ENCODE assay signal across 13 cellular contexts in the genomic region with DNA sequence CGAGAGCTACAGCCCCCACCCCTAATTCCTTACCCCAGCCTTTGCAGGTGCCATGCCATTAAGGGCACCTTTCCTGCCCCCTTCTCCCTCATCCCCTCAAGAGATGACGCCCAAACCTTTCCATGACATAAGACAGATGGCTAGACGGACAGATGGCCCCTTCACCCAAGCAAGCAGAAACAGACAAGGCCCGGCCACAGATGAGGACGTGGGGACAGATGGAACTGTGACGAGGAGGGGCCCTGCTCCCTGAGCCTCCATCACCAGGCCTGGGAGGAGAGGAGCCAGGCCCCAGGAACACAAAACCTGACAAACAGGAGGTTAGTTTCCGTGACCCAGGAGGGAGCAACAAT. TPM values are rescaled to one million over a fixed set of nuclear protein-coding genes. Genes with fewer than 3 reads are reported as not detected.
DNase-seq lines count a peak whose midpoint lies in the region; ATAC-seq and TF ChIP-seq lines count a peak whose summit lies in the region.
"Had no signal": no experiment of that assay in that cellular context is flagged by ENCODE, and none has a peak within 500 bp of the region (broad histone marks: within the 10 kb centered on the region; RNA-seq: fewer than 3 reads in every experiment).

No MANE protein-coding gene starts in this region.

- CTCF ChIA-PET in naive thymus-derived CD4-positive, alpha-beta T cell (lab: Charles Lee) = no interaction called here

- TF ChIP-seq EP300 in upper lobe of left lung (IDR thresholded peaks at IDR 0.05) = no peak

- intact Hi-C loops in naive thymus-derived CD4-positive, alpha-beta T cell (cut with micrococcal nuclease) = no loop called here
- intact Hi-C loops in activated CD4-positive, alpha-beta T cell treated with anti-CD3 and anti-CD28 coated beads, Interleukin-2, amount 10 ng/mL, durations not matched to agents 24 days and 14 days (cut with micrococcal nuclease) = no loop called here

- no peak overlapping the region for H3K27ac ChIP-seq in naive thymus-derived CD4-positive, alpha-beta T cell (ENCODE audit: low read depth, low read length)
- peak overlapping the region; percentile 20 to 70 (median 54) for H3K27ac ChIP-seq in upper lobe of left lung

- H3K9me3 ChIP-seq in naive thymus-derived CD4-positive, alpha-beta T cell (ENCODE audit: control insufficient read depth in 2 of 3, low read length in 3 of 3) = no peaks in the 10 kb centered on the region
- no peaks in the 10 kb centered on the region for H3K9me3 ChIP-seq in upper lobe of left lung

- H3K9me3 Mint-ChIP-seq in activated naive CD8-positive, alpha-beta T cell (ENCODE audit: low read depth) = no peaks in the 10 kb centered on the region
- H3K9me3 Mint-ChIP-seq in activated naive CD8-positive, alpha-beta T cell treated with anti-CD3 and anti-CD28 coated beads, Interleukin-2, amount 50 U/mL, for 24 hours = no peaks in the 10 kb centered on the region
- no peaks in the 10 kb centered on the region for H3K9me3 Mint-ChIP-seq in chondrocyte (ENCODE audit: low read depth)
- H3K9me3 Mint-ChIP-seq in naive thymus-derived CD4-positive, alpha-beta T cell = no peaks in the 10 kb centered on the region
- H3K9me3 Mint-ChIP-seq in activated CD4-positive, alpha-beta T cell treated with anti-CD3 and anti-CD28 coated beads, Interleukin-2, amount 10 ng/mL, durations not matched to agents 24 days and 14 days = no peaks in the 10 kb centered on the region
- H3K9me3 Mint-ChIP-seq: activated naive CD8-positive, alpha-beta T cell treated with anti-CD3 and anti-CD28 coated beads, Interleukin-2, amount 10 ng/mL, durations not matched to agents 7 days and 5 days; stimulated activated naive CD8-positive, alpha-beta T cell treated with anti-CD3 and anti-CD28 coated beads, Interleukin-15, Interleukin-2, amounts not matched to agents 100 ng/mL and 50 ng/mL, for 24 hours had no signal

- peaks cover 7% of the 10 kb centered on the region for H3K27me3 Mint-ChIP-seq in activated naive CD8-positive, alpha-beta T cell
- peaks cover 22% of the 10 kb centered on the region for H3K27me3 Mint-ChIP-seq in activated naive CD8-positive, alpha-beta T cell treated with anti-CD3 and anti-CD28 coated beads, Interleukin-2, amount 50 U/mL, for 24 hours
- no peaks in the 10 kb centered on the region for H3K27me3 Mint-ChIP-seq in chondrocyte (ENCODE audit: low read depth)
- peaks cover 7 to 26% (median 16%) of the 10 kb centered on the region in 5 donors for H3K27me3 Mint-ChIP-seq in naive thymus-derived CD4-positive, alpha-beta T cell
- peaks cover 26% of the 10 kb centered on the region for H3K27me3 Mint-ChIP-seq in activated CD4-positive, alpha-beta T cell treated with anti-CD3 and anti-CD28 coated beads, Interleukin-2, amount 10 ng/mL, durations not matched to agents 24 days and 14 days

- H3K4me1 Mint-ChIP-seq in activated naive CD8-positive, alpha-beta T cell (ENCODE audit: low read depth) = peaks cover 12% of the 10 kb centered on the region
- H3K4me1 Mint-ChIP-seq in activated naive CD8-positive, alpha-beta T cell treated with anti-CD3 and anti-CD28 coated beads, Interleukin-2, amount 50 U/mL, for 24 hours = peaks cover 12% of the 10 kb centered on the region
- H3K4me1 Mint-ChIP-seq in chondrocyte (ENCODE audit: low read depth) = peaks cover 72% of the 10 kb centered on the region
- peaks cover 6 to 17% (median 13%) of the 10 kb centered on the region in 7 donors for H3K4me1 Mint-ChIP-seq in naive thymus-derived CD4-positive, alpha-beta T cell
- peaks cover 4% of the 10 kb centered on the region for H3K4me1 Mint-ChIP-seq in activated CD4-positive, alpha-beta T cell treated with anti-CD3 and anti-CD28 coated beads, Interleukin-2, amount 10 ng/mL, durations not matched to agents 24 days and 14 days

- POLR2A ChIA-PET in naive thymus-derived CD4-positive, alpha-beta T cell (lab: Charles Lee) = interaction anchor here (0.6 kb wide), 1 partner anchor 475 kb away, joined by 4 read pairs; no protein-coding TSS in a partner anchor

- H3K36me3 Mint-ChIP-seq in activated naive CD8-positive, alpha-beta T cell = no peaks in the 10 kb centered on the region
- H3K36me3 Mint-ChIP-seq in activated naive CD8-positive, alpha-beta T cell treated with anti-CD3 and anti-CD28 coated beads, Interleukin-2, amount 50 U/mL, for 24 hours (ENCODE audit: low read depth) = no peaks in the 10 kb centered on the region
- H3K36me3 Mint-ChIP-seq in chondrocyte (ENCODE audit: low read depth) = peaks cover 14% of the 10 kb centered on the region
- no peaks in the 10 kb centered on the region for H3K36me3 Mint-ChIP-seq in naive thymus-derived CD4-positive, alpha-beta T cell
- H3K36me3 Mint-ChIP-seq in activated CD4-positive, alpha-beta T cell treated with anti-CD3 and anti-CD28 coated beads, Interleukin-2, amount 10 ng/mL, durations not matched to agents 24 days and 14 days (ENCODE audit: low read depth) = no peaks in the 10 kb centered on the region
- H3K36me3 Mint-ChIP-seq: activated naive CD8-positive, alpha-beta T cell treated with anti-CD3 and anti-CD28 coated beads, Interleukin-2, amount 10 ng/mL, durations not matched to agents 7 days and 5 days had no signal

- ATAC-seq in activated naive CD8-positive, alpha-beta T cell treated with anti-CD3 and anti-CD28 coated beads, Interleukin-2, amount 50 U/mL, for 24 hours = no peak
- ATAC-seq in naive thymus-derived CD4-positive, alpha-beta T cell = no peak
- no peak for ATAC-seq in upper lobe of left lung (ENCODE audit: low FRiP score in 2 of 2)

- H3K27ac Mint-ChIP-seq in activated naive CD8-positive, alpha-beta T cell = peak overlapping the region; percentile 41
- H3K27ac Mint-ChIP-seq in activated naive CD8-positive, alpha-beta T cell treated with anti-CD3 and anti-CD28 coated beads, Interleukin-2, amount 50 U/mL, for 24 hours = no peak overlapping the region
- peak overlapping the region; percentile 94 for H3K27ac Mint-ChIP-seq in chondrocyte (ENCODE audit: unreplicated experiment)
- no peak overlapping the region for H3K27ac Mint-ChIP-seq in naive thymus-derived CD4-positive, alpha-beta T cell
- no peak overlapping the region for H3K27ac Mint-ChIP-seq in activated CD4-positive, alpha-beta T cell treated with anti-CD3 and anti-CD28 coated beads, Interleukin-2, amount 10 ng/mL, durations not matched to agents 24 days and 14 days

- WGBS in upper lobe of left lung, 2 donors = 46 to 56% methylated on average over 7 of the region's 7 CpGs

- no peak overlapping the region for H3K4me3 ChIP-seq in naive thymus-derived CD4-positive, alpha-beta T cell (ENCODE audit: low read length)
- peak overlapping the region in 1 of 4 donors; percentile 31 for H3K4me3 ChIP-seq in upper lobe of left lung

- H3K36me3 ChIP-seq in naive thymus-derived CD4-positive, alpha-beta T cell (ENCODE audit: control insufficient read depth in 2 of 3, insufficient read depth in 3 of 3, low read length in 3 of 3) = no peaks in the 10 kb centered on the region
- H3K36me3 ChIP-seq in upper lobe of left lung = no peaks in the 10 kb centered on the region

- H3K4me3 Mint-ChIP-seq in activated naive CD8-positive, alpha-beta T cell = peak overlapping the region; percentile 48
- no peak overlapping the region for H3K4me3 Mint-ChIP-seq in activated naive CD8-positive, alpha-beta T cell treated with anti-CD3 and anti-CD28 coated beads, Interleukin-2, amount 50 U/mL, for 24 hours
- H3K4me3 Mint-ChIP-seq in chondrocyte (ENCODE audit: unreplicated experiment) = no peak overlapping the region
- peak overlapping the region in 8 of 10 donors; percentile 13 to 84 (median 61) for H3K4me3 Mint-ChIP-seq in naive thymus-derived CD4-positive, alpha-beta T cell
- H3K4me3 Mint-ChIP-seq in activated CD4-positive, alpha-beta T cell treated with anti-CD3 and anti-CD28 coated beads, Interleukin-2, amount 10 ng/mL, durations not matched to agents 24 days and 14 days = no peak overlapping the region

- no peak for TF ChIP-seq POLR2A in upper lobe of left lung (IDR thresholded peaks at IDR 0.05)

- H3K4me1 ChIP-seq in naive thymus-derived CD4-positive, alpha-beta T cell (ENCODE audit: control insufficient read depth in 2 of 2, insufficient read depth in 2 of 2, low read length in 2 of 2) = peaks cover 2 to 4% of the 10 kb centered on the region in 2 donors
- peaks cover 16 to 31% (median 22%) of the 10 kb centered on the region in 4 donors for H3K4me1 ChIP-seq in upper lobe of left lung

- TF ChIP-seq CTCF in chondrocyte (IDR thresholded peaks at IDR 0.05) (no peak), upper lobe of left lung (IDR thresholded peaks at IDR 0.05) (no peak)

- H3K27me3 ChIP-seq in naive thymus-derived CD4-positive, alpha-beta T cell (ENCODE audit: control insufficient read depth in 2 of 2, insufficient read depth in 2 of 2, low read length in 2 of 2) = peaks cover 0 to 4% of the 10 kb centered on the region in 2 donors
- no peaks in the 10 kb centered on the region for H3K27me3 ChIP-seq in upper lobe of left lung

- DNase-seq in activated naive CD8-positive, alpha-beta T cell treated with anti-CD3 and anti-CD28 coated beads, Interleukin-2, amount 50 U/mL, for 24 hours = no peak
- DNase-seq in chondrocyte (ENCODE audit: low spot score) (no peak), upper lobe of left lung (no peak), T-helper 2 cell (no peak), iPS-NIHi7 (ENCODE audit: extremely low spot score) (no peak)
- no peak for DNase-seq in naive thymus-derived CD4-positive, alpha-beta T cell
- no peak for DNase-seq in activated CD4-positive, alpha-beta T cell treated with anti-CD3 and anti-CD28 coated beads, Interleukin-2, amount 10 ng/mL, durations not matched to agents 24 days and 14 days
- DNase-seq: activated naive CD8-positive, alpha-beta T cell treated with anti-CD3 and anti-CD28 coated beads, Interleukin-2, amount 10 ng/mL, durations not matched to agents 7 days and 5 days; NCI-H1048 had no signal

RNA-seq across cellular contexts. Expression of a gene that starts 24.7 kb away (rescaled TPM):
- total RNA-seq in chondrocyte (48.6 to 53.0 TPM (median 52.0 TPM) in 3 replicates), upper lobe of left lung (100 to 1,000 TPM in 1 of 6 donors, 10 to 100 TPM in 5; 52.4 to 135 (median 77.4) TPM)
- total RNA-seq in naive thymus-derived CD4-positive, alpha-beta T cell = 10 to 100 TPM; 37.7 to 49.8 (median 40.8) TPM
- 10 to 100 TPM; 74.7 to 87.7 TPM for polyA plus RNA-seq in naive thymus-derived CD4-positive, alpha-beta T cell
- total RNA-seq in activated CD4-positive, alpha-beta T cell treated with anti-CD3 and anti-CD28 coated beads, Interleukin-2, amount 10 ng/mL, durations not matched to agents 24 days and 14 days = 64.0 and 64.4 TPM in 2 replicates

RNA-seq across cellular contexts. Expression of a gene that starts 34.4 kb away (rescaled TPM):
- total RNA-seq in chondrocyte = 230 to 272 TPM (median 262 TPM) in 3 replicates
- total RNA-seq in naive thymus-derived CD4-positive, alpha-beta T cell = under 1 TPM in 1 of 5 experiments, not detected in 4; 0.37 TPM
- polyA plus RNA-seq in naive thymus-derived CD4-positive, alpha-beta T cell = under 1 TPM in 1 of 2 donors, not detected in 1; 0.31 TPM
- 100 to 1,000 TPM in 1 of 6 donors, 10 to 100 TPM in 5; 15.2 to 103 (median 40.7) TPM for total RNA-seq in upper lobe of left lung
- not detected in 2 replicates for total RNA-seq in activated CD4-positive, alpha-beta T cell treated with anti-CD3 and anti-CD28 coated beads, Interleukin-2, amount 10 ng/mL, durations not matched to agents 24 days and 14 days

RNA-seq across cellular contexts. Expression of a gene that starts 51.9 kb away (rescaled TPM):
- total RNA-seq in chondrocyte (0.21 to 0.45 TPM in 2 of 3 replicates, not detected in the other), upper lobe of left lung (1 to 10 TPM in 1 of 6 donors, not detected in 5; 2.1 TPM)
- not detected for total RNA-seq in naive thymus-derived CD4-positive, alpha-beta T cell
- polyA plus RNA-seq in naive thymus-derived CD4-positive, alpha-beta T cell = not detected
- not detected in 2 replicates for total RNA-seq in activated CD4-positive, alpha-beta T cell treated with anti-CD3 and anti-CD28 coated beads, Interleukin-2, amount 10 ng/mL, durations not matched to agents 24 days and 14 days
- total RNA-seq: A172; activated naive CD8-positive, alpha-beta T cell treated with anti-CD3 and anti-CD28 coated beads, Interleukin-2, amount 10 ng/mL, durations not matched to agents 7 days and 5 days; H4 had no signal

Comparison
In these comparisons a context has a peak if more than half of its experiments do, and no peak if none do; other contexts are left out.
1. H3K27ac Mint-ChIP-seq: peak in activated naive CD8-positive, alpha-beta T cell (single experiment) and chondrocyte (single experiment); none in activated naive CD8-positive, alpha-beta T cell treated with anti-CD3 and anti-CD28 coated beads, Interleukin-2, amount 50 U/mL, for 24 hours (single experiment), naive thymus-derived CD4-positive, alpha-beta T cell (0 of 9) and activated CD4-positive, alpha-beta T cell treated with anti-CD3 and anti-CD28 coated beads, Interleukin-2, amount 10 ng/mL, durations not matched to agents 24 days and 14 days (single experiment).
2. H3K4me3 Mint-ChIP-seq: peak in activated naive CD8-positive, alpha-beta T cell (single experiment) and naive thymus-derived CD4-positive, alpha-beta T cell (8 of 10); none in activated naive CD8-positive, alpha-beta T cell treated with anti-CD3 and anti-CD28 coated beads, Interleukin-2, amount 50 U/mL, for 24 hours (single experiment), chondrocyte (single experiment) and activated CD4-positive, alpha-beta T cell treated with anti-CD3 and anti-CD28 coated beads, Interleukin-2, amount 10 ng/mL, durations not matched to agents 24 days and 14 days (single experiment).
3. RNA of a gene that starts 34.4 kb away (total RNA-seq): 230 to 272 TPM in chondrocyte and 15.2 to 103 TPM in upper lobe of left lung; 0.37 TPM in naive thymus-derived CD4-positive, alpha-beta T cell and not detected in activated CD4-positive, alpha-beta T cell treated with anti-CD3 and anti-CD28 coated beads, Interleukin-2, amount 10 ng/mL, durations not matched to agents 24 days and 14 days; every median in the first group is over 10 times any median in the second.